14 cellular contexts compared by ENCODE assay signal in the genomic region with DNA sequence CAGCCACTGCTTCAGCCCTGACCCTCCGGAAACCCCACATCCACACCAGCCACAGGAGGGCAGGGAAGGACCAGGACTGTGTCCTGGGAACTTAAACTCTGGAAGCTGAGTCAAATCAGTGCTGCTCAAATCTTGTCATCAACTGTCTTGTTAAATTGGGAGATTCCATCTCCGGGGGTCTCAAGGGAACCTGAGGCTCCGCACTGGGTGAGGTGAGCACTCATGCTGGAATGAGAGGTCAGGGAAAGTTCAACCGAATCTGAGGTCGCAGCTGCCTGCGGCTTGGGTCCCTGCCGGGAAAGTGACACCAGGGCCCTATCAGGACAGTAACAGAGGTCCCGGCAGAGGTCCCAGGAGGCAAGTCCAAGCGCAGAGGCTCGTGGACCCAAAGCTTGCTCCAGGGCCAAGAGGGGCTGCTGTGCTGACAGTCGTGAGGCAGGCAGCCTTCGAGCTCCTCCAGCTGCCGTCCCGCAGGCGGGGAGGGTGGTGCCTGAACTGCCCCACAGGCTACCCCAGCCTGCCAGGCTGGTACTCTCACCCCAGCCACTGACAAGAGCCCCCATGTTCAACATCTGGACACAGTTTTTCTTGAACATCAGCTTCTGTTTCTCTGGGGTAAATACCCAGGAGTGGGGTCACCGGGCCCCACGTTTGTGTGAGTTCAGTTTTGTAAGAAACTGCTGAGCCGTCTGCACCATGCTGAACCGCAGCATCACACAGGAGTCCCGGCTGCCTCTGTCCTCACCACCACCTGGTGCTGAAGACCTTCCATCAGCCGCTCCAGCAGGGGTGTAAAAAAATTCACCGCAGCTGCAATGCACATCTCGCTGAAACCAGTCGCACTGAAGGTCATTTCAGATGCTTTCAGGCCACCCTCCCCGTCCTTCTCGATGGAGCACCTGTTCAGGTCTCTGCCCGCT.
DNase-seq lines count a peak whose midpoint lies in the region; ATAC-seq and TF ChIP-seq lines count a peak whose summit lies in the region.
"Had no signal": no experiment of that assay in that cellular context is flagged by ENCODE, and none has a peak within 500 bp of the region (broad histone marks: within the 10 kb centered on the region; RNA-seq: fewer than 3 reads in every experiment).

No MANE protein-coding gene starts in this region.

- no peak overlapping the region for H3K27ac Mint-ChIP-seq in natural killer cell
- H3K27ac Mint-ChIP-seq: activated CD8-positive, alpha-beta T cell treated with anti-CD3 and anti-CD28 coated beads, Interleukin-2, amount 10 ng/mL, durations not matched to agents 7 days and 5 days had no signal

- peak; percentile 83 to 90 (median 88) for ATAC-seq in psoas muscle
- ATAC-seq in natural killer cell, result no peak
- ATAC-seq: activated CD8-positive, alpha-beta T cell treated with anti-CD3 and anti-CD28 coated beads, Interleukin-2, amount 10 ng/mL, durations not matched to agents 7 days and 5 days had no signal

- H3K36me3 Mint-ChIP-seq in natural killer cell, result no peaks in the 10 kb centered on the region

- H3K36me3 ChIP-seq in H7 (replicated peaks; ENCODE audit: control insufficient read depth, insufficient read depth, low read length) (no peaks in the 10 kb centered on the region), right atrium auricular region (no peaks in the 10 kb centered on the region), psoas muscle (ENCODE audit: insufficient read depth in 1 of 2, low read depth in 1 of 2) (no peaks in the 10 kb centered on the region)
- H3K36me3 ChIP-seq: thyroid gland had no signal

- H3K4me3 ChIP-seq in H7 (ENCODE audit: insufficient read depth, low read depth, low read length) (no peak overlapping the region), right atrium auricular region (no peak overlapping the region), psoas muscle (peak overlapping the region; percentile 5)
- H3K4me3 ChIP-seq: thyroid gland had no signal

- H3K4me3 Mint-ChIP-seq in natural killer cell, result no peak overlapping the region
- H3K4me3 Mint-ChIP-seq: activated CD8-positive, alpha-beta T cell treated with anti-CD3 and anti-CD28 coated beads, Interleukin-2, amount 10 ng/mL, durations not matched to agents 7 days and 5 days had no signal

- no peaks in the 10 kb centered on the region for H3K27me3 ChIP-seq in H7 (ENCODE audit: control insufficient read depth, insufficient read depth, low read length)
- H3K27me3 ChIP-seq in right atrium auricular region, result no peaks in the 10 kb centered on the region
- no peaks in the 10 kb centered on the region for H3K27me3 ChIP-seq in psoas muscle (ENCODE audit: insufficient read depth in 3 of 3, low read length in 2 of 3)
- H3K27me3 ChIP-seq: thyroid gland had no signal

- TF ChIP-seq CTCF in right atrium auricular region (IDR thresholded peaks at IDR 0.05) (peak; percentile 11 to 41), psoas muscle (IDR thresholded peaks at IDR 0.05) (peak; percentile 43), natural killer cell (IDR thresholded peaks at IDR 0.05) (no peak)

- H3K4me1 ChIP-seq in right atrium auricular region, result peaks cover 0 to 18% of the 10 kb centered on the region in 2 donors
- H3K4me1 ChIP-seq in psoas muscle, result peaks cover 47% of the 10 kb centered on the region
- H3K4me1 ChIP-seq: thyroid gland had no signal

- DNase-seq in H7, result peak; percentile 49
- peak; percentile 53 for DNase-seq in astrocyte of the hippocampus (ENCODE audit: low read depth, low spot score)
- DNase-seq in right atrium auricular region (ENCODE audit: low spot score), result no peak
- DNase-seq in psoas muscle, result peak; percentile 60 to 84
- DNase-seq in activated CD8-positive, alpha-beta memory T cell treated with anti-CD3 and anti-CD28 coated beads, Interleukin-2, amount 50 U/mL, for 4 hours, result no peak
- no peak for DNase-seq in stimulated activated CD4-positive, alpha-beta T cell treated with anti-CD3 and anti-CD28 coated beads, Interleukin-15, amount 100 ng/mL, for 24 hours
- DNase-seq in HuH-7.5 (ENCODE audit: low spot score), result no peak
- DNase-seq in natural killer cell, result no peak
- DNase-seq: activated CD8-positive, alpha-beta T cell treated with anti-CD3 and anti-CD28 coated beads, Interleukin-2, amount 10 ng/mL, durations not matched to agents 7 days and 5 days; anterior cingulate cortex; GOT3; NCI-H1694; thyroid gland had no signal

- no peaks in the 10 kb centered on the region for H3K4me1 Mint-ChIP-seq in natural killer cell

- 32 to 45% (median 33%) methylated on average over 27 of the region's 27 CpGs for WGBS in psoas muscle, 3 donors

- H3K27ac ChIP-seq in right atrium auricular region (no peak overlapping the region), psoas muscle (peak overlapping the region; percentile 21)
- H3K27ac ChIP-seq: HL-60, thyroid gland had no signal

- intact Hi-C loops in psoas muscle (cut with DNase I), result loop anchor here in 1 of 2 donors (2.0 to 5.0 kb wide), 2 partner anchors 26 to 199 kb away; no protein-coding TSS in a partner anchor
- intact Hi-C loops in natural killer cell (cut with micrococcal nuclease), result no loop called here

- H3K9me3 ChIP-seq in right atrium auricular region (no peaks in the 10 kb centered on the region), psoas muscle (no peaks in the 10 kb centered on the region)
- H3K9me3 ChIP-seq: thyroid gland had no signal

- H3K9me3 Mint-ChIP-seq in natural killer cell, result peaks cover 0 to 2% of the 10 kb centered on the region in 2 donors

- H3K27me3 Mint-ChIP-seq in natural killer cell (ENCODE audit: low read depth in 2 of 2), result peaks cover 11 to 32% of the 10 kb centered on the region in 2 donors

Comparison
In these comparisons a context has a peak if more than half of its experiments do, and no peak if none do; other contexts are left out.
1. DNase-seq: peak in H7 (single experiment), astrocyte of the hippocampus (single experiment) and psoas muscle (2 of 2); none in right atrium auricular region (single experiment), activated CD8-positive, alpha-beta memory T cell treated with anti-CD3 and anti-CD28 coated beads, Interleukin-2, amount 50 U/mL, for 4 hours (single experiment), stimulated activated CD4-positive, alpha-beta T cell treated with anti-CD3 and anti-CD28 coated beads, Interleukin-15, amount 100 ng/mL, for 24 hours (single experiment), HuH-7.5 (single experiment) and natural killer cell (single experiment).
2. ATAC-seq: peak in psoas muscle (4 of 4); none in natural killer cell (0 of 3).